Comparison of ENCODE assay signal across 8 cellular contexts in the genomic region with DNA sequence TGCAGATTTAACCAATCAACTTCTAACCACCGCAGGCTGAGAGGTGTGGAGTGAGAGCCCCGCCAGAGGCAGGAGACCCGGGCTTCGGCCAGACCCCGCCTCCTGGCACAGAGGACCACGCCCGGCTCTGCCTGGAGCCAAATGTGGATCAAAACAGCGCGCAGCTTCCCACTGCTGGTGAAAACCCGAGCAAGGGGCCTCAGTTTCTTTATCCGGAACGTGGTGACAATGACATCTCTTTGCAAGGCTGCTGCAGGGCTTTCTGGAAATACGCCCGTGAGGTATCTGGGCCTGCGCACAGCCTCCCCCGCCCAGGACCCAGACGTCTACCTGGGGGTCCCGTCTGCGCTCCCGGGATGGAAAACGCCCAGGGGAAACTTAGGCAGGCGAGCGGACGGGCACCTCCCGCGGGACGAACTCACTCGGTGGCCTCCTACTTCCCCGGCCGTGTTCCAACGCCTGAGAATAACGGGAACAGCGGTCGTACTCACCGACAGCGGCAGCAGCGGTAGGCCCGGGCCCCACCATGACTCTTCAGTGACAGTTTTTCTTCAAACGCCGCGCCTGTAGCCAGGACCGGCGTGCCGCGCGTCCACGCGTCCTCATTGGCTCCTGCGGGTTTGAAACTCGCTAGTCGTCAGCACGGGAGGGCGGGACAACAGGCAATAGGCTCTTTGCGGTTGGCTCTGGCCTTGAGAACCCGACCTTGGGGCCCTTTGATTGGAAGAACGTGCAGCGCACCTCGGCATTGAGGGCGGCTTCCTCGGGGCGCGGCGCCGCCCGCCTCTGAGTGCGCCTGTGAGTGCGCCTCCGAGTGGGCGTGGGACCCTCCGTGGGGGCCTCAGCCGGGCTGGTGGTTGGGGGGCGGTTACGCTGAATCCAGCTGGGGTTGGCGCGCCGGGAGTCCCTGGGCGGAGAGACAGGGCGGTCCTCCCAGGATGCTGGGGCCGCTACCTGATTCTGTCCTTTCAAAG. TPM values are rescaled to one million over a fixed set of nuclear protein-coding genes. Genes with fewer than 3 reads are reported as not detected.
DNase-seq lines count a peak whose midpoint lies in the region; ATAC-seq and TF ChIP-seq lines count a peak whose summit lies in the region.

CKAP2L (minus strand) TSS at position 539 of the 974 bp plus-strand sequence; CDS start at position 528, 11 bp downstream.

- H3K4me3 ChIP-seq in GM08714 (ENCODE audit: low read length) (peak within 1 kb of the TSS; percentile 91), testis (peak within 1 kb of the TSS; percentile 59 to 75)

- intact Hi-C loops in testis (cut with DNase I; ENCODE audit: low total_unique reads): no loop called here

- H3K4me1 ChIP-seq in testis: peaks cover 3% of the 10 kb centered on the region

- no peak for TF ChIP-seq CTCF in testis (IDR thresholded peaks at IDR 0.05)

- peak within 1 kb of the TSS; percentile 17 to 45 for H3K27ac ChIP-seq in testis

- peak; percentile 93 for DNase-seq in NCI-H1092 treated with DMSO at 0.1 percent for 48 hours (lab: John Stamatoyannopoulos, UW)
- DNase-seq in activated naive CD4-positive, alpha-beta T cell treated with anti-CD3 and anti-CD28 coated beads, Interleukin-2, amount 50 U/mL, for 16 hours: peak; percentile 97
- peak; percentile 87 for DNase-seq in glomerular endothelial cell (ENCODE audit: extremely low read depth, low read depth, low spot score)
- DNase-seq in occipital lobe (lab: John Stamatoyannopoulos, UW): peak; percentile 95
- DNase-seq in testis: peak; percentile 99

- no peaks in the 10 kb centered on the region for H3K9me3 ChIP-seq in testis

- H3K27me3 ChIP-seq in testis: no peaks in the 10 kb centered on the region

- ATAC-seq in HG02623 (IDR thresholded peaks at IDR 0.05; ENCODE audit: unreplicated experiment) (peak; percentile 99), SK-N-SH treated with all-trans-retinoic acid at 6 μM for 48 hours (peak; percentile 98)

- TF ChIP-seq POLR2A in testis (IDR thresholded peaks at IDR 0.05): no peak

- no peaks in the 10 kb centered on the region for H3K36me3 ChIP-seq in testis (ENCODE audit: low read depth, missing control alignments)

- 0 to 1% methylated on average over 25 to 69 of the region's 79 CpGs for WGBS in testis, 2 donors

TF ChIP-seq in SK-N-SH treated with all-trans-retinoic acid at 6 μM for 48 hours, 23 proteins besides CTCF, POLR2A, EP300 and RAD21:
- no peak for TF ChIP-seq ZFP30 (CRISPR knock-in tag; IDR thresholded peaks at IDR 0.05)
- 0 out of 2 replicates have a peak, but pooled peaks have one; percentile 19 for TF ChIP-seq ZNF70 (CRISPR knock-in tag; IDR thresholded peaks at IDR 0.05)

RNA-seq across cellular contexts. Expression of gene CKAP2L, which starts in this region (rescaled TPM):
- total RNA-seq in glomerular endothelial cell (2.5 and 4.4 TPM in 2 replicates), occipital lobe (2.2 TPM), testis (10 to 100 TPM in 1 of 2 donors, 1 to 10 TPM in 1; 7.1 to 11.0 TPM)
- 9.5 TPM for polyA plus RNA-seq in testis (ENCODE audit: insufficient read depth, low read depth, low replicate concordance)

Comparison
In these comparisons a context has a peak if more than half of its experiments do, and no peak if none do; other contexts are left out.
1. Peak in every context shown above with its lines: DNase-seq, ATAC-seq, H3K4me3 ChIP-seq and H3K27ac ChIP-seq.